Comparison of ENCODE assay signal across 1 cellular context in the genomic region with DNA sequence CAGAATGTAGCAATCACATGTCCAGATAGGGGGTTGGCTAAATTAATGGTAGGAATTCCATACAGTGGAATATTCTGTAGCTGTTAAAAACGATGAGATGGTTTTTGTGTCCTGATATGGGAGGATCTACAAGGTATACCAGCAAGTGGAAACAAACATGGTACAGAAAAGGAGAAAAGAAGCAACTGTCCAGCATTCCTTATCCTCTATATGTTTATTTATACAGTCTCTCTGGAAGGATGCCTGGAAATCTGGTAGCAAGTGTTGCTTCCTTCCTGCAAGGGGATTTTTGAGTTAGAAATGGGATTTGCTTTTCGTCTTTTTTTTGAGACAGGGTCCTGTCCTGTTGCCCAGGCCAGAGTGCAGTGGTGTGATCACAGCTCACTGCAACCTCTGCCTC.
TF ChIP-seq lines count a peak whose summit lies in the region.

No MANE protein-coding gene starts in this region.

TF ChIP-seq in GM23338, 12 proteins besides CTCF, POLR2A, EP300 and RAD21:
- no peak for TF ChIP-seq STAT1 (IDR thresholded peaks at IDR 0.05; ENCODE audit: unreplicated experiment)
- no peak for TF ChIP-seq EZH2 (IDR thresholded peaks at IDR 0.05; ENCODE audit: low read depth, unreplicated experiment)
- no peak for TF ChIP-seq POLR2AphosphoS5 (IDR thresholded peaks at IDR 0.05; ENCODE audit: low read depth)
- no peak for TF ChIP-seq ZNF114 (CRISPR knock-in tag; IDR thresholded peaks at IDR 0.05)
- no peak for TF ChIP-seq CREB1 (CRISPR knock-in tag; IDR thresholded peaks at IDR 0.05; ENCODE audit: low read depth)
- TF ChIP-seq JUNB (IDR thresholded peaks at IDR 0.05; ENCODE audit: unreplicated experiment): no peak
- TF ChIP-seq, protein P1, sequence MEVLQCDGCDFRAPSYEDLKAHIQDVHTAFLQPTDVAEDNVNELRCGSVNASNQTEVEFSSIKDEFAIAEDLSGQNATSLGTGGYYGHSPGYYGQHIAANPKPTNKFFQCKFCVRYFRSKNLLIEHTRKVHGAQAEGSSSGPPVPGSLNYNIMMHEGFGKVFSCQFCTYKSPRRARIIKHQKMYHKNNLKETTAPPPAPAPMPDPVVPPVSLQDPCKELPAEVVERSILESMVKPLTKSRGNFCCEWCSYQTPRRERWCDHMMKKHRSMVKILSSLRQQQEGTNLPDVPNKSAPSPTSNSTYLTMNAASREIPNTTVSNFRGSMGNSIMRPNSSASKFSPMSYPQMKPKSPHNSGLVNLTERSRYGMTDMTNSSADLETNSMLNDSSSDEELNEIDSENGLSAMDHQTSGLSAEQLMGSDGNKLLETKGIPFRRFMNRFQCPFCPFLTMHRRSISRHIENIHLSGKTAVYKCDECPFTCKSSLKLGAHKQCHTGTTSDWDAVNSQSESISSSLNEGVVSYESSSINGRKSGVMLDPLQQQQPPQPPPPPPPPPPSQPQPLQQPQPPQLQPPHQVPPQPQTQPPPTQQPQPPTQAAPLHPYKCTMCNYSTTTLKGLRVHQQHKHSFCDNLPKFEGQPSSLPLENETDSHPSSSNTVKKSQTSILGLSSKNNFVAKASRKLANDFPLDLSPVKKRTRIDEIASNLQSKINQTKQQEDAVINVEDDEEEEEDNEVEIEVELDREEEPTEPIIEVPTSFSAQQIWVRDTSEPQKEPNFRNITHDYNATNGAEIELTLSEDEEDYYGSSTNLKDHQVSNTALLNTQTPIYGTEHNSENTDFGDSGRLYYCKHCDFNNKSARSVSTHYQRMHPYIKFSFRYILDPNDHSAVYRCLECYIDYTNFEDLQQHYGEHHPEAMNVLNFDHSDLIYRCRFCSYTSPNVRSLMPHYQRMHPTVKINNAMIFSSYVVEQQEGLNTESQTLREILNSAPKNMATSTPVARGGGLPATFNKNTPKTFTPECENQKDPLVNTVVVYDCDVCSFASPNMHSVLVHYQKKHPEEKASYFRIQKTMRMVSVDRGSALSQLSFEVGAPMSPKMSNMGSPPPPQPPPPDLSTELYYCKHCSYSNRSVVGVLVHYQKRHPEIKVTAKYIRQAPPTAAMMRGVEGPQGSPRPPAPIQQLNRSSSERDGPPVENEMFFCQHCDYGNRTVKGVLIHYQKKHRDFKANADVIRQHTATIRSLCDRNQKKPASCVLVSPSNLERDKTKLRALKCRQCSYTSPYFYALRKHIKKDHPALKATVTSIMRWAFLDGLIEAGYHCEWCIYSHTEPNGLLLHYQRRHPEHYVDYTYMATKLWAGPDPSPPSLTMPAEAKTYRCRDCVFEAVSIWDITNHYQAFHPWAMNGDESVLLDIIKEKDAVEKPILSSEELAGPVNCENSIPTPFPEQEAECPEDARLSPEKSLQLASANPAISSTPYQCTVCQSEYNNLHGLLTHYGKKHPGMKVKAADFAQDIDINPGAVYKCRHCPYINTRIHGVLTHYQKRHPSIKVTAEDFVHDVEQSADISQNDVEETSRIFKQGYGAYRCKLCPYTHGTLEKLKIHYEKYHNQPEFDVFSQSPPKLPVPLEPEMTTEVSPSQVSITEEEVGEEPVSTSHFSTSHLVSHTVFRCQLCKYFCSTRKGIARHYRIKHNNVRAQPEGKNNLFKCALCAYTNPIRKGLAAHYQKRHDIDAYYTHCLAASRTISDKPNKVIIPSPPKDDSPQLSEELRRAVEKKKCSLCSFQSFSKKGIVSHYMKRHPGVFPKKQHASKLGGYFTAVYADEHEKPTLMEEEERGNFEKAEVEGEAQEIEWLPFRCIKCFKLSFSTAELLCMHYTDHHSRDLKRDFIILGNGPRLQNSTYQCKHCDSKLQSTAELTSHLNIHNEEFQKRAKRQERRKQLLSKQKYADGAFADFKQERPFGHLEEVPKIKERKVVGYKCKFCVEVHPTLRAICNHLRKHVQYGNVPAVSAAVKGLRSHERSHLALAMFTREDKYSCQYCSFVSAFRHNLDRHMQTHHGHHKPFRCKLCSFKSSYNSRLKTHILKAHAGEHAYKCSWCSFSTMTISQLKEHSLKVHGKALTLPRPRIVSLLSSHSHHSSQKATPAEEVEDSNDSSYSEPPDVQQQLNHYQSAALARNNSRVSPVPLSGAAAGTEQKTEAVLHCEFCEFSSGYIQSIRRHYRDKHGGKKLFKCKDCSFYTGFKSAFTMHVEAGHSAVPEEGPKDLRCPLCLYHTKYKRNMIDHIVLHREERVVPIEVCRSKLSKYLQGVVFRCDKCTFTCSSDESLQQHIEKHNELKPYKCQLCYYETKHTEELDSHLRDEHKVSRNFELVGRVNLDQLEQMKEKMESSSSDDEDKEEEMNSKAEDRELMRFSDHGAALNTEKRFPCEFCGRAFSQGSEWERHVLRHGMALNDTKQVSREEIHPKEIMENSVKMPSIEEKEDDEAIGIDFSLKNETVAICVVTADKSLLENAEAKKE (CRISPR knock-in tag; IDR thresholded peaks at IDR 0.05): no peak
- TF ChIP-seq, protein P2, sequence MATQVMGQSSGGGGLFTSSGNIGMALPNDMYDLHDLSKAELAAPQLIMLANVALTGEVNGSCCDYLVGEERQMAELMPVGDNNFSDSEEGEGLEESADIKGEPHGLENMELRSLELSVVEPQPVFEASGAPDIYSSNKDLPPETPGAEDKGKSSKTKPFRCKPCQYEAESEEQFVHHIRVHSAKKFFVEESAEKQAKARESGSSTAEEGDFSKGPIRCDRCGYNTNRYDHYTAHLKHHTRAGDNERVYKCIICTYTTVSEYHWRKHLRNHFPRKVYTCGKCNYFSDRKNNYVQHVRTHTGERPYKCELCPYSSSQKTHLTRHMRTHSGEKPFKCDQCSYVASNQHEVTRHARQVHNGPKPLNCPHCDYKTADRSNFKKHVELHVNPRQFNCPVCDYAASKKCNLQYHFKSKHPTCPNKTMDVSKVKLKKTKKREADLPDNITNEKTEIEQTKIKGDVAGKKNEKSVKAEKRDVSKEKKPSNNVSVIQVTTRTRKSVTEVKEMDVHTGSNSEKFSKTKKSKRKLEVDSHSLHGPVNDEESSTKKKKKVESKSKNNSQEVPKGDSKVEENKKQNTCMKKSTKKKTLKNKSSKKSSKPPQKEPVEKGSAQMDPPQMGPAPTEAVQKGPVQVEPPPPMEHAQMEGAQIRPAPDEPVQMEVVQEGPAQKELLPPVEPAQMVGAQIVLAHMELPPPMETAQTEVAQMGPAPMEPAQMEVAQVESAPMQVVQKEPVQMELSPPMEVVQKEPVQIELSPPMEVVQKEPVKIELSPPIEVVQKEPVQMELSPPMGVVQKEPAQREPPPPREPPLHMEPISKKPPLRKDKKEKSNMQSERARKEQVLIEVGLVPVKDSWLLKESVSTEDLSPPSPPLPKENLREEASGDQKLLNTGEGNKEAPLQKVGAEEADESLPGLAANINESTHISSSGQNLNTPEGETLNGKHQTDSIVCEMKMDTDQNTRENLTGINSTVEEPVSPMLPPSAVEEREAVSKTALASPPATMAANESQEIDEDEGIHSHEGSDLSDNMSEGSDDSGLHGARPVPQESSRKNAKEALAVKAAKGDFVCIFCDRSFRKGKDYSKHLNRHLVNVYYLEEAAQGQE (IDR thresholded peaks at IDR 0.05; ENCODE audit: unreplicated experiment): no peak
- TF ChIP-seq, protein P3, sequence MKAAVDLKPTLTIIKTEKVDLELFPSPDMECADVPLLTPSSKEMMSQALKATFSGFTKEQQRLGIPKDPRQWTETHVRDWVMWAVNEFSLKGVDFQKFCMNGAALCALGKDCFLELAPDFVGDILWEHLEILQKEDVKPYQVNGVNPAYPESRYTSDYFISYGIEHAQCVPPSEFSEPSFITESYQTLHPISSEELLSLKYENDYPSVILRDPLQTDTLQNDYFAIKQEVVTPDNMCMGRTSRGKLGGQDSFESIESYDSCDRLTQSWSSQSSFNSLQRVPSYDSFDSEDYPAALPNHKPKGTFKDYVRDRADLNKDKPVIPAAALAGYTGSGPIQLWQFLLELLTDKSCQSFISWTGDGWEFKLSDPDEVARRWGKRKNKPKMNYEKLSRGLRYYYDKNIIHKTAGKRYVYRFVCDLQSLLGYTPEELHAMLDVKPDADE (IDR thresholded peaks at IDR 0.05): no peak
- no peak for TF ChIP-seq EZH2phosphoT487 (IDR thresholded peaks at IDR 0.05; ENCODE audit: unreplicated experiment)
- no peak for TF ChIP-seq ZNF331 (CRISPR knock-in tag; IDR thresholded peaks at IDR 0.05; ENCODE audit: low read depth)
- no peak for TF ChIP-seq NANOG (IDR thresholded peaks at IDR 0.05; ENCODE audit: borderline replicate concordance)
